15 cellular contexts compared by ENCODE assay signal in the genomic region with DNA sequence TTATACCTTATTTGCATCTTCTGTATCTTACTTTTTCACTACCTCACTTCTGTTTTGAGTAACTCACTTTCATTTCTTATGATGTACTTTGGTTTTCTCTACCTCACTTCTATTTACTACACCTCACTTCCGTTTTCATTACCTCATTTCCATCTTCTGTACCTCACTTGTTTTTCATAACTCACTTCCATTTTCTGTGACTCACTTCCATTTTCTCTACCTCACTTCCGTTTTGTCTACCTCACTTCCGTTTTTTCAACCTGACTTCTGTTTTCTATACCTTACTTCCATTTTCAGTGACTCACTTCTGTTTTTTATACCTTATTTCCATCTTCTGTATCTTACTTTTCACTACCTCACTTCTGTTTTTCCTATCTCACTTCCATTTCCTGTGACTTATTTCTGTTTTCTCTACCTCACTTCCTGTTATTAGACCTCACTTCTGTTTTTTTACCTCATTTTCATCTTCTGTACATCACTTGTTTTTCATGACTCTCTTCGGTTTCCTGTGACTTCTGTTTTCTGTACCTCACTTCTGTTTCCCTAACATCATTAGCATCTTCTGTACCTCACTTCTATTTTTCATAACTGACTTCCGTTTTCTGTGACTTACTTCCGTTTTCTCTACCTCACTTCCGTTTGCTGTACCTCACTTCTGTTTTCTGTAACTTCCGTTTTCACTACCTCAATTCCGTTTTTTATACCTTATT.
"Had no signal": no experiment of that assay in that cellular context is flagged by ENCODE, and none has a peak within 500 bp of the region (broad histone marks: within the 10 kb centered on the region; RNA-seq: fewer than 3 reads in every experiment).

No MANE protein-coding gene starts in this region.

- H3K27me3 ChIP-seq: cardiac muscle cell, colonic mucosa, foreskin keratinocyte, thyroid gland, vagina had no signal

- H3K4me3 Mint-ChIP-seq: activated naive CD4-positive, alpha-beta T cell treated with anti-CD3 and anti-CD28 coated beads for 36 hours; activated T-helper 17 cell treated with anti-CD3 and anti-CD28 coated beads, Interleukin-2, amount 50 U/mL, for 72 hours; naive thymus-derived CD4-positive, alpha-beta T cell had no signal

- H3K27ac ChIP-seq: cardiac muscle cell, colonic mucosa, foreskin keratinocyte, skin epidermis, thyroid gland, vagina, VCaP had no signal

- H3K9me3 ChIP-seq: colonic mucosa, thyroid gland, vagina had no signal

- H3K27ac Mint-ChIP-seq: activated naive CD4-positive, alpha-beta T cell treated with anti-CD3 and anti-CD28 coated beads for 36 hours; activated T-helper 17 cell treated with anti-CD3 and anti-CD28 coated beads, Interleukin-2, amount 50 U/mL, for 72 hours; naive thymus-derived CD4-positive, alpha-beta T cell had no signal

- H3K4me1 ChIP-seq: colonic mucosa, vagina had no signal

- H3K36me3 ChIP-seq: cardiac muscle cell, colonic mucosa, thyroid gland, vagina had no signal

- H3K36me3 Mint-ChIP-seq: naive thymus-derived CD4-positive, alpha-beta T cell had no signal

- DNase-seq: activated CD4-positive, alpha-beta T cell treated with anti-CD3 and anti-CD28 coated beads for 48 hours; activated naive CD4-positive, alpha-beta T cell treated with anti-CD3 and anti-CD28 coated beads for 36 hours; colonic mucosa; foreskin keratinocyte; head of caudate nucleus; left colon; retina; thyroid gland had no signal

- H3K27me3 Mint-ChIP-seq: activated T-helper 17 cell treated with anti-CD3 and anti-CD28 coated beads, Interleukin-2, amount 50 U/mL, for 72 hours; naive thymus-derived CD4-positive, alpha-beta T cell had no signal

- ATAC-seq: activated T-helper 17 cell treated with anti-CD3 and anti-CD28 coated beads, Interleukin-2, amount 50 U/mL, for 72 hours; foreskin keratinocyte; left colon; naive thymus-derived CD4-positive, alpha-beta T cell had no signal

- H3K9me3 Mint-ChIP-seq: activated naive CD4-positive, alpha-beta T cell treated with anti-CD3 and anti-CD28 coated beads for 36 hours; activated T-helper 17 cell treated with anti-CD3 and anti-CD28 coated beads, Interleukin-2, amount 50 U/mL, for 72 hours; naive thymus-derived CD4-positive, alpha-beta T cell had no signal

- H3K4me1 Mint-ChIP-seq: activated T-helper 17 cell treated with anti-CD3 and anti-CD28 coated beads, Interleukin-2, amount 50 U/mL, for 72 hours; naive thymus-derived CD4-positive, alpha-beta T cell had no signal

- H3K4me3 ChIP-seq: cardiac muscle cell, colonic mucosa, lung, skin epidermis, thyroid gland, vagina had no signal
